In the genomic region with DNA sequence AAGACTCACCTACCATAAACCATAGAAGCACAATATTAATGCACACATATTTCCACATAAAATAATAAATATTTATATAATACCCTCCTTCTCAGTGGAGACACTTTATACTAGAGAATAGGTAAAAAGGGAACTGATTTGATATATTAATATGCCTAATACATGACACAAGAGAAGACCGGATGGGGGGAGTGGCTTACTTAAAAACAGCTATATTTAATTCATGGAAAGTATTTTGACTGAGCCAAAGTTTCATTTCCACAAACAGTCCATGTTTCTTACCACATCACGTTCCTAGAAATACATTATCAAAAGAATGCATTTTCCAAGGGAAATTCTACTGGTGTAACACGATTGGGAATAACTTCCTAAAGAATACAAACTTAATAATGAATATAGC, we compare ENCODE assay signal across 17 cellular contexts.
"Had no signal": no experiment of that assay in that cellular context is flagged by ENCODE, and none has a peak within 500 bp of the region (broad histone marks: within the 10 kb centered on the region; RNA-seq: fewer than 3 reads in every experiment).

No MANE protein-coding gene starts in this region.

- H3K4me1 Mint-ChIP-seq: brain had no signal

- H3K36me3 Mint-ChIP-seq: brain, natural killer cell had no signal

- FAIRE-seq: frontal cortex had no signal

- H3K4me3 ChIP-seq: heart left ventricle, lung, transverse colon had no signal

- DNase-seq: activated effector memory CD4-positive, alpha-beta T cell treated with Interleukin-2 at 50 U/mL for 16 hours; cortex of kidney; effector CD8-positive, alpha-beta T cell; heart left ventricle; left colon; natural killer cell; nucleus accumbens; right cardiac atrium; substantia nigra; transverse colon had no signal

- H3K27me3 Mint-ChIP-seq: activated naive CD4-positive, alpha-beta T cell treated with anti-CD3 and anti-CD28 coated beads, Interleukin-2, amount 50 U/mL, for 24 hours; central memory CD8-positive, alpha-beta T cell; progenitor cell of endocrine pancreas; stimulated activated memory B cell treated with anti-CD40 and anti-IgM and Interleukin-4, amounts not matched to agents 10 μg/mL and 1 μg/mL and 100 μg/mL, for 72 hours had no signal

- H3K27ac ChIP-seq: heart left ventricle, transverse colon had no signal

- H3K36me3 ChIP-seq: heart left ventricle, transverse colon had no signal

- ATAC-seq: natural killer cell; right cardiac atrium; stimulated activated memory B cell treated with anti-CD40 and anti-IgM and Interleukin-4, amounts not matched to agents 10 μg/mL and 1 μg/mL and 100 μg/mL, for 72 hours had no signal

- H3K4me3 Mint-ChIP-seq: activated naive CD4-positive, alpha-beta T cell treated with anti-CD3 and anti-CD28 coated beads, Interleukin-2, amount 50 U/mL, for 24 hours; brain; central memory CD8-positive, alpha-beta T cell; natural killer cell; stimulated activated memory B cell treated with anti-CD40 and anti-IgM and Interleukin-4, amounts not matched to agents 10 μg/mL and 1 μg/mL and 100 μg/mL, for 72 hours had no signal

- H3K27ac Mint-ChIP-seq: activated naive CD4-positive, alpha-beta T cell treated with anti-CD3 and anti-CD28 coated beads, Interleukin-2, amount 50 U/mL, for 24 hours; brain had no signal

- H3K9me3 ChIP-seq: transverse colon had no signal

- H3K27me3 ChIP-seq: heart left ventricle, transverse colon had no signal

- H3K9me3 Mint-ChIP-seq: activated naive CD4-positive, alpha-beta T cell treated with anti-CD3 and anti-CD28 coated beads, Interleukin-2, amount 50 U/mL, for 24 hours; central memory CD8-positive, alpha-beta T cell; natural killer cell; stimulated activated memory B cell treated with anti-CD40 and anti-IgM and Interleukin-4, amounts not matched to agents 10 μg/mL and 1 μg/mL and 100 μg/mL, for 72 hours had no signal
